In the genomic region with DNA sequence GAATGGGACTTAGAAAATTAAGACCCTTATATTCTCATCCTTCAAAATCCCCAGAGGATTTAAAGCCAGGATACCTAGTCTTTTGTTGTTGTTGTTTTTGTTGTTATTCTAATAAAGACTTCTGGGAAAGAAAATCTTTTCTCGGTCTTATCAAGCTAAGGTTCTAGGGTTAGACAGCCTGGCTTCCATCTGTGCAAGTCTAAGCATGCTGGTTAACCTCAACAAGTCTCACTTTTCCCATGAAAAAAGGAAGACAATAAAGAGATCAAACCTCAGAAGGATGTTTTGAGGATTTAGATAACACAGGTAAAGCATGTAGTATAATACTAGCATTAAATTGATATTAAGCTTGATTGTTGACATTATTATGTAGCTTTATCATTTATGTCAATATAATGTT, we compare ENCODE assay signal across 20 cellular contexts.
"Had no signal": no experiment of that assay in that cellular context is flagged by ENCODE, and none has a peak within 500 bp of the region (broad histone marks: within the 10 kb centered on the region; RNA-seq: fewer than 3 reads in every experiment).

No MANE protein-coding gene starts in this region.

- H3K4me3 Mint-ChIP-seq: dendritic cell treated with granulocyte-macrophage colony-stimulating factor and Interleukin-4, amounts not matched to agents 40 ng/mL and 50 ng/mL, for 4 days; effector memory CD8-positive, alpha-beta T cell; naive thymus-derived CD4-positive, alpha-beta T cell; stimulated activated memory B cell treated with anti-CD40 and anti-IgM and Interleukin-4, amounts not matched to agents 10 μg/mL and 1 μg/mL and 100 μg/mL, for 72 hours; stimulated activated naive CD8-positive, alpha-beta T cell treated with anti-CD3 and anti-CD28 coated beads, Interleukin-15, Interleukin-2, amounts not matched to agents 100 ng/mL and 50 ng/mL, for 24 hours had no signal

- H3K27ac Mint-ChIP-seq: dendritic cell treated with granulocyte-macrophage colony-stimulating factor and Interleukin-4, amounts not matched to agents 40 ng/mL and 50 ng/mL, for 4 days; effector memory CD8-positive, alpha-beta T cell; naive thymus-derived CD4-positive, alpha-beta T cell; stimulated activated memory B cell treated with anti-CD40 and anti-IgM and Interleukin-4, amounts not matched to agents 10 μg/mL and 1 μg/mL and 100 μg/mL, for 72 hours; stimulated activated naive CD8-positive, alpha-beta T cell treated with anti-CD3 and anti-CD28 coated beads, Interleukin-15, Interleukin-2, amounts not matched to agents 100 ng/mL and 50 ng/mL, for 24 hours had no signal

- H3K36me3 Mint-ChIP-seq: naive thymus-derived CD4-positive, alpha-beta T cell; stimulated activated memory B cell treated with anti-CD40 and anti-IgM and Interleukin-4, amounts not matched to agents 10 μg/mL and 1 μg/mL and 100 μg/mL, for 72 hours had no signal

- H3K27me3 Mint-ChIP-seq: dendritic cell treated with granulocyte-macrophage colony-stimulating factor and Interleukin-4, amounts not matched to agents 40 ng/mL and 50 ng/mL, for 4 days; effector memory CD8-positive, alpha-beta T cell; stimulated activated memory B cell treated with anti-CD40 and anti-IgM and Interleukin-4, amounts not matched to agents 10 μg/mL and 1 μg/mL and 100 μg/mL, for 72 hours; stimulated activated naive CD8-positive, alpha-beta T cell treated with anti-CD3 and anti-CD28 coated beads, Interleukin-15, Interleukin-2, amounts not matched to agents 100 ng/mL and 50 ng/mL, for 24 hours had no signal

- H3K36me3 ChIP-seq: neutrophil, right lobe of liver, spleen, tibial nerve had no signal

- DNase-seq: effector memory CD8-positive, alpha-beta T cell; erythroblast; foreskin melanocyte; head of caudate nucleus; hippocampal formation; kidney glomerular epithelial cell; naive thymus-derived CD4-positive, alpha-beta T cell; psoas muscle; retina; right lobe of liver; spleen; stimulated activated CD4-positive, alpha-beta T cell treated with anti-CD3 and anti-CD28 coated beads, Interleukin-15, amount 100 ng/mL, for 24 hours; stimulated activated CD4-positive, alpha-beta T cell treated with anti-CD3 and anti-CD28 coated beads, Interleukin-1b, Interleukin-23, amount 100 ng/mL, for 48 hours; stimulated activated CD4-positive, alpha-beta T cell treated with anti-CD3 and anti-CD28 coated beads, Interleukin-4, amount 100 ng/mL, for 24 hours; testis had no signal

- H3K4me1 ChIP-seq: psoas muscle, right lobe of liver, spleen, testis, tibial nerve had no signal

- H3K27me3 ChIP-seq: neutrophil, right lobe of liver, spleen, testis, tibial nerve had no signal

- H3K9me3 ChIP-seq: neutrophil, psoas muscle, right lobe of liver, testis, tibial nerve had no signal

- H3K27ac ChIP-seq: neutrophil, psoas muscle, right lobe of liver, spleen, testis, tibial nerve had no signal

- H3K4me1 Mint-ChIP-seq: naive thymus-derived CD4-positive, alpha-beta T cell; stimulated activated memory B cell treated with anti-CD40 and anti-IgM and Interleukin-4, amounts not matched to agents 10 μg/mL and 1 μg/mL and 100 μg/mL, for 72 hours had no signal

- H3K4me3 ChIP-seq: psoas muscle, right lobe of liver, spleen, testis, tibial nerve had no signal

- H3K9me3 Mint-ChIP-seq: stimulated activated memory B cell treated with anti-CD40 and anti-IgM and Interleukin-4, amounts not matched to agents 10 μg/mL and 1 μg/mL and 100 μg/mL, for 72 hours had no signal

- ATAC-seq: effector memory CD8-positive, alpha-beta T cell; naive thymus-derived CD4-positive, alpha-beta T cell; psoas muscle; right lobe of liver; stimulated activated memory B cell treated with anti-CD40 and anti-IgM and Interleukin-4, amounts not matched to agents 10 μg/mL and 1 μg/mL and 100 μg/mL, for 72 hours had no signal
